18 cellular contexts compared by ENCODE assay signal in genomic region chr11:116517584-116517983, GRCh38.
DNase-seq lines count a peak whose midpoint lies in the region; ATAC-seq and TF ChIP-seq lines count a peak whose summit lies in the region.
"Had no signal": no experiment of that assay in that cellular context is flagged by ENCODE, and none has a peak within 500 bp of the region (broad histone marks: within the 10 kb centered on the region; RNA-seq: fewer than 3 reads in every experiment).

No MANE protein-coding gene starts in this region.

- peaks cover 11% of the 10 kb centered on the region for H3K27me3 Mint-ChIP-seq in nephron progenitor cell (ENCODE audit: low read depth, poor library complexity)

- no peaks in the 10 kb centered on the region for H3K36me3 Mint-ChIP-seq in nephron progenitor cell (ENCODE audit: low read depth)
- H3K36me3 Mint-ChIP-seq: CD4-positive, CD25-positive, alpha-beta regulatory T cell had no signal

- H3K4me1 ChIP-seq in stomach = no peaks in the 10 kb centered on the region
- no peaks in the 10 kb centered on the region for H3K4me1 ChIP-seq in SJCRH30

- TF ChIP-seq POLR2A in stomach (IDR thresholded peaks at IDR 0.05) = no peak

- 56 to 63% (median 58%) methylated on average over 6 of the region's 6 CpGs for WGBS in stomach, 5 donors

- intact Hi-C loops in stomach (cut with DNase I; ENCODE audit: low total_unique reads) = no loop called here

- no peak overlapping the region for H3K4me3 Mint-ChIP-seq in nephron progenitor cell
- H3K4me3 Mint-ChIP-seq: CD4-positive, CD25-positive, alpha-beta regulatory T cell; CD8-positive, alpha-beta memory T cell; GM23338 had no signal

- no peak for TF ChIP-seq CTCF in nephron progenitor cell (IDR thresholded peaks at IDR 0.05)
- TF ChIP-seq CTCF in stomach (IDR thresholded peaks at IDR 0.05) = no peak

- no peak overlapping the region for H3K4me3 ChIP-seq in stomach
- H3K4me3 ChIP-seq in SJCRH30 = no peak overlapping the region
- H3K4me3 ChIP-seq: GM23338 had no signal

- peaks cover 0 to 25% (median 2%) of the 10 kb centered on the region in 3 donors for H3K27me3 ChIP-seq in stomach
- H3K27me3 ChIP-seq in SJCRH30 = no peaks in the 10 kb centered on the region
- H3K27me3 ChIP-seq: BE2C had no signal

- H3K9me3 ChIP-seq in stomach (no peaks in the 10 kb centered on the region), SJCRH30 (replicated peaks) (no peaks in the 10 kb centered on the region)
- H3K9me3 ChIP-seq: BE2C had no signal

- H3K4me1 Mint-ChIP-seq in nephron progenitor cell = peaks cover 34% of the 10 kb centered on the region
- H3K4me1 Mint-ChIP-seq: CD4-positive, CD25-positive, alpha-beta regulatory T cell; CD8-positive, alpha-beta memory T cell had no signal

- no peak for TF ChIP-seq EP300 in stomach (IDR thresholded peaks at IDR 0.05)

- H3K36me3 ChIP-seq in stomach (no peaks in the 10 kb centered on the region), SJCRH30 (no peaks in the 10 kb centered on the region)
- H3K36me3 ChIP-seq: BE2C had no signal

- no peak for ATAC-seq in stimulated activated naive CD8-positive, alpha-beta T cell treated with anti-CD3 and anti-CD28 coated beads, Interleukin-15, Interleukin-2, amounts not matched to agents 100 U/mL and 50 U/mL, for 24 hours
- ATAC-seq: GM23338, HCT116 had no signal

- H3K27ac Mint-ChIP-seq in nephron progenitor cell = peak overlapping the region; percentile 26
- H3K27ac Mint-ChIP-seq: CD4-positive, CD25-positive, alpha-beta regulatory T cell; CD8-positive, alpha-beta memory T cell; GM23338 had no signal

- H3K27ac ChIP-seq in stomach (no peak overlapping the region), SJCRH30 (no peak overlapping the region)

- no peaks in the 10 kb centered on the region for H3K9me3 Mint-ChIP-seq in nephron progenitor cell
- H3K9me3 Mint-ChIP-seq: GM23338 had no signal

- DNase-seq in activated CD8-positive, alpha-beta memory T cell treated with anti-CD3 and anti-CD28 coated beads for 24 hours = peak; percentile 13
- DNase-seq in activated CD8-positive, alpha-beta memory T cell treated with anti-CD3 and anti-CD28 coated beads, Interleukin-2, amount 50 U/mL, for 4 hours = no peak
- DNase-seq in ecto neural progenitor cell (ENCODE audit: low spot score) (peak; percentile 45), nephron progenitor cell (no peak), stomach (peak; percentile 3), NCI-H345 treated with DMSO at 0.1 percent for 48 hours (lab: John Stamatoyannopoulos, UW; ENCODE audit: unreplicated experiment) (no peak), SJCRH30 (no peak)
- no peak for DNase-seq in stimulated activated naive CD8-positive, alpha-beta T cell treated with anti-CD3 and anti-CD28 coated beads, Interleukin-15, Interleukin-2, amounts not matched to agents 100 U/mL and 50 U/mL, for 24 hours
- DNase-seq: 8988T; BE2C; C1 segment of cervical spinal cord; CD4-positive, CD25-positive, alpha-beta regulatory T cell; CD8-positive, alpha-beta memory T cell; DMS 273 treated with DMSO at 0.1 percent for 48 hours; GDM1; IMR-90 had no signal

Comparison
In these comparisons a context has a peak if more than half of its experiments do, and no peak if none do; other contexts are left out.
1. DNase-seq: peak in activated CD8-positive, alpha-beta memory T cell treated with anti-CD3 and anti-CD28 coated beads for 24 hours (single experiment), ecto neural progenitor cell (single experiment) and stomach (single experiment); none in activated CD8-positive, alpha-beta memory T cell treated with anti-CD3 and anti-CD28 coated beads, Interleukin-2, amount 50 U/mL, for 4 hours (single experiment), nephron progenitor cell (single experiment), stimulated activated naive CD8-positive, alpha-beta T cell treated with anti-CD3 and anti-CD28 coated beads, Interleukin-15, Interleukin-2, amounts not matched to agents 100 U/mL and 50 U/mL, for 24 hours (single experiment), NCI-H345 treated with DMSO at 0.1 percent for 48 hours (single experiment) and SJCRH30 (0 of 2).